Comparison of ENCODE assay signal across 27 cellular contexts in the genomic region with DNA sequence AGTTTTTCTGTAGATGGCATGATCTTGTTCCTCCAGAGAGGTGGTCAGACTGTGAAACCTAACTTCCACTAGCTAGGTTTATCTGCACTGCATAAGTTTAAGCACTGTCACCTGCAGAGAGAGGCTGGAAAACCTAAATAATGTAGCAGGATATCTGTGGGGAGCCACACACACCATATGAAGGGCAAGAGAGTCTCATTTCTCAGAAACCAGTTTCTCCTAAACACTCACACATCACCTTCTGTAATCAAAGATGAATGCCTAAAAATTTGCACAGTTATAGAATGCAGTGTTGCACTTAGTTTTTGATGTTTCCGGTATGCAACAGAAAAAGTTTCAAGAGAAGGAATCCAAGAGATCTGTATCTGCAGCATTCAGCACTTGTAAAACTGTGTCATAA.
DNase-seq lines count a peak whose midpoint lies in the region; ATAC-seq and TF ChIP-seq lines count a peak whose summit lies in the region.
"Had no signal": no experiment of that assay in that cellular context is flagged by ENCODE, and none has a peak within 500 bp of the region (broad histone marks: within the 10 kb centered on the region; RNA-seq: fewer than 3 reads in every experiment).

No MANE protein-coding gene starts in this region.

- H3K4me3 Mint-ChIP-seq in activated T-helper 2 cell treated with anti-CD3 and anti-CD28 coated beads, Interferon-gamma antibody, Interleukin-2, Interleukin-4, amounts not matched to agents 10 μg/mL and 5 μg/mL and 100 μg/mL, durations not matched to agents 14 hours and 24 hours and 36 hours (ENCODE audit: low read depth), result no peak overlapping the region
- H3K4me3 Mint-ChIP-seq in natural killer cell (peak overlapping the region; percentile 39), CD14-positive monocyte (no peak overlapping the region)
- no peak overlapping the region for H3K4me3 Mint-ChIP-seq in CD4-positive, alpha-beta memory T cell
- H3K4me3 Mint-ChIP-seq: B cell; CD4-positive, CD25-positive, alpha-beta regulatory T cell; H9; HFFc6 had no signal

- no peaks in the 10 kb centered on the region for H3K9me2 ChIP-seq in Loucy (replicated peaks; ENCODE audit: low read depth, low read length)

- POLR2A ChIA-PET in CD4-positive, alpha-beta memory T cell (lab: Charles Lee; ENCODE audit: partially characterized antibody), result no interaction called here

- no peaks in the 10 kb centered on the region for H3K36me3 ChIP-seq in BLaER1
- no peaks in the 10 kb centered on the region for H3K36me3 ChIP-seq in Loucy (ENCODE audit: insufficient read depth, low read length)
- no peaks in the 10 kb centered on the region for H3K36me3 ChIP-seq in CD4-positive, alpha-beta memory T cell (ENCODE audit: insufficient read depth, low read length)

- intact Hi-C loops in activated T-helper 2 cell treated with anti-CD3 and anti-CD28 coated beads, Interferon-gamma antibody, Interleukin-2, Interleukin-4, amounts not matched to agents 10 μg/mL and 5 μg/mL and 100 μg/mL, durations not matched to agents 14 hours and 24 hours and 36 hours (cut with micrococcal nuclease), result loop anchor here (10.0 kb wide), 1 partner anchor 59 kb away; no protein-coding TSS in a partner anchor
- intact Hi-C loops in natural killer cell (cut with micrococcal nuclease), result no loop called here
- intact Hi-C loops in CD4-positive, alpha-beta memory T cell (cut with micrococcal nuclease), result no loop called here
- intact Hi-C loops in CD14-positive monocyte (cut with micrococcal nuclease), result no loop called here

- peaks cover 13% of the 10 kb centered on the region for H3K9me3 Mint-ChIP-seq in activated T-helper 2 cell treated with anti-CD3 and anti-CD28 coated beads, Interferon-gamma antibody, Interleukin-2, Interleukin-4, amounts not matched to agents 10 μg/mL and 5 μg/mL and 100 μg/mL, durations not matched to agents 14 hours and 24 hours and 36 hours
- peaks cover 4 to 10% of the 10 kb centered on the region in 2 donors for H3K9me3 Mint-ChIP-seq in natural killer cell
- H3K9me3 Mint-ChIP-seq in CD4-positive, alpha-beta memory T cell, result peaks cover 0 to 15% (median 8%) of the 10 kb centered on the region in 8 donors
- peaks cover 2 to 20% (median 11%) of the 10 kb centered on the region in 7 donors for H3K9me3 Mint-ChIP-seq in CD14-positive monocyte

- TF ChIP-seq CTCF in Loucy (conservative IDR thresholded peaks at IDR 0.05; ENCODE audit: low read length) (no peak), natural killer cell (IDR thresholded peaks at IDR 0.05) (no peak), CD14-positive monocyte (IDR thresholded peaks at IDR 0.05) (no peak)

- H3K9ac ChIP-seq in BLaER1, result peak overlapping the region; percentile 29; the same call in 1 of the 2 replicates
- peak overlapping the region; percentile 38 for H3K9ac ChIP-seq in Loucy (ENCODE audit: low read depth, low read length, poor library complexity, severe bottlenecking)

- H3K36me3 Mint-ChIP-seq in activated T-helper 2 cell treated with anti-CD3 and anti-CD28 coated beads, Interferon-gamma antibody, Interleukin-2, Interleukin-4, amounts not matched to agents 10 μg/mL and 5 μg/mL and 100 μg/mL, durations not matched to agents 14 hours and 24 hours and 36 hours (ENCODE audit: low read depth), result no peaks in the 10 kb centered on the region
- H3K36me3 Mint-ChIP-seq in natural killer cell, result no peaks in the 10 kb centered on the region
- no peaks in the 10 kb centered on the region for H3K36me3 Mint-ChIP-seq in CD4-positive, alpha-beta memory T cell
- no peaks in the 10 kb centered on the region for H3K36me3 Mint-ChIP-seq in CD14-positive monocyte
- H3K36me3 Mint-ChIP-seq: CD4-positive, CD25-positive, alpha-beta regulatory T cell had no signal

- H3K4me1 Mint-ChIP-seq in activated T-helper 2 cell treated with anti-CD3 and anti-CD28 coated beads, Interferon-gamma antibody, Interleukin-2, Interleukin-4, amounts not matched to agents 10 μg/mL and 5 μg/mL and 100 μg/mL, durations not matched to agents 14 hours and 24 hours and 36 hours (ENCODE audit: low read depth), result peaks cover 7% of the 10 kb centered on the region
- peaks cover 26% of the 10 kb centered on the region in 2 donors for H3K4me1 Mint-ChIP-seq in natural killer cell
- H3K4me1 Mint-ChIP-seq in CD4-positive, alpha-beta memory T cell, result no peaks in the 10 kb centered on the region
- H3K4me1 Mint-ChIP-seq in CD14-positive monocyte, result no peaks in the 10 kb centered on the region
- H3K4me1 Mint-ChIP-seq: B cell; CD4-positive, CD25-positive, alpha-beta regulatory T cell; H9 had no signal

- H3K27me3 ChIP-seq in BLaER1, result no peaks in the 10 kb centered on the region
- no peaks in the 10 kb centered on the region for H3K27me3 ChIP-seq in Loucy (ENCODE audit: insufficient read depth, low read length, poor library complexity, severe bottlenecking)
- H3K27me3 ChIP-seq in CD4-positive, alpha-beta memory T cell (ENCODE audit: insufficient read depth, low read length), result no peaks in the 10 kb centered on the region

- DNase-seq in activated T-helper 2 cell treated with anti-CD3 and anti-CD28 coated beads, Interferon-gamma antibody, Interleukin-2, Interleukin-4, amounts not matched to agents 10 μg/mL and 5 μg/mL and 100 μg/mL, durations not matched to agents 14 hours and 24 hours and 36 hours (ENCODE audit: low spot score), result no peak
- DNase-seq in natural killer cell, result no peak
- DNase-seq in activated CD4-positive, CD25-positive, alpha-beta regulatory T cell treated with anti-CD3 and anti-CD28 coated beads, Interleukin-2, amount 50 U/mL, for 72 hours, result no peak
- DNase-seq in DMS53 treated with DMSO at 0.1 percent for 48 hours (lab: John Stamatoyannopoulos, UW; ENCODE audit: unreplicated experiment), result no peak
- no peak for DNase-seq in CD4-positive, alpha-beta memory T cell
- DNase-seq in CD14-positive monocyte (ENCODE audit: low spot score), result no peak
- DNase-seq: CD4-positive, CD25-positive, alpha-beta regulatory T cell; COR-L47; DMS79 treated with DMSO at 0.1 percent for 48 hours; H9; HFFc6; NCI-H1092 treated with DMSO at 0.1 percent for 48 hours; NCI-H146; NCI-H2029 treated with DMSO at 0.1 percent for 48 hours; NCI-H226; NCI-H510A treated with DMSO at 0.1 percent for 48 hours; NCI-H748 treated with DMSO at 0.1 percent for 48 hours; NK-92 treated with Interleukin-12 subunit alpha and Interleukin-12 subunit beta, amount 100 ng/mL, for 24 hours; SHP77 treated with DMSO at 0.1 percent for 48 hours had no signal

- CTCF ChIA-PET in CD4-positive, alpha-beta memory T cell (lab: Charles Lee; ENCODE audit: partially characterized antibody), result no interaction called here

- H3K4me1 ChIP-seq in BLaER1 (peaks cover 18% of the 10 kb centered on the region; the same call in 1 of the 2 replicates), Loucy (ENCODE audit: insufficient read depth, low read length, poor library complexity, severe bottlenecking) (peaks cover 24% of the 10 kb centered on the region)
- H3K4me1 ChIP-seq in CD4-positive, alpha-beta memory T cell (ENCODE audit: insufficient read depth, low read length), result no peaks in the 10 kb centered on the region
- H3K4me1 ChIP-seq: A549 had no signal

- H3K79me2 ChIP-seq in Loucy (ENCODE audit: insufficient read depth, low read length), result no peaks in the 10 kb centered on the region

- peak overlapping the region; percentile 59 for H2AFZ ChIP-seq in Loucy (ENCODE audit: low read length)

- H3K9me3 ChIP-seq in BLaER1, result peaks cover 6% of the 10 kb centered on the region
- no peaks in the 10 kb centered on the region; the same call in 1 of the 2 replicates for H3K9me3 ChIP-seq in Loucy (ENCODE audit: insufficient read depth, low read depth, low read length)
- H3K9me3 ChIP-seq in CD4-positive, alpha-beta memory T cell (ENCODE audit: control insufficient read depth in 1 of 2, low read length in 2 of 2), result peaks cover 0 to 9% of the 10 kb centered on the region in 2 donors
- H3K9me3 ChIP-seq: A549 had no signal

- H3K4me3 ChIP-seq in BLaER1, result no peak overlapping the region
- H3K4me3 ChIP-seq in Loucy (ENCODE audit: low read length, poor library complexity, severe bottlenecking), result peak overlapping the region; percentile 56
- H3K4me3 ChIP-seq in CD4-positive, alpha-beta memory T cell (ENCODE audit: low read length in 2 of 2), result no peak overlapping the region
- H3K4me3 ChIP-seq: A549, GM12878, K562 had no signal

- ATAC-seq in natural killer cell, result peak in 1 of 3 donors; percentile 67
- ATAC-seq: A549, GM12878, HepG2, K562 had no signal

- H3K27ac Mint-ChIP-seq in activated T-helper 2 cell treated with anti-CD3 and anti-CD28 coated beads, Interferon-gamma antibody, Interleukin-2, Interleukin-4, amounts not matched to agents 10 μg/mL and 5 μg/mL and 100 μg/mL, durations not matched to agents 14 hours and 24 hours and 36 hours, result peak overlapping the region; percentile 67
- H3K27ac Mint-ChIP-seq in natural killer cell (peak overlapping the region; percentile 14 to 39), CD14-positive monocyte (no peak overlapping the region)
- no peak overlapping the region for H3K27ac Mint-ChIP-seq in CD4-positive, alpha-beta memory T cell
- H3K27ac Mint-ChIP-seq: B cell; CD4-positive, CD25-positive, alpha-beta regulatory T cell; H9; HFFc6 had no signal

- peak overlapping the region; percentile 42 for H3K4me2 ChIP-seq in BLaER1
- H3K4me2 ChIP-seq in Loucy (ENCODE audit: low read depth, low read length, poor library complexity, severe bottlenecking), result peak overlapping the region; percentile 83
- H3K4me2 ChIP-seq: A549 had no signal

- H3K27ac ChIP-seq in BLaER1, result no peak overlapping the region
- H3K27ac ChIP-seq in CD4-positive, alpha-beta memory T cell (ENCODE audit: low read depth, low read length), result no peak overlapping the region
- H3K27ac ChIP-seq: A549, RWPE1 had no signal

- H4K20me1 ChIP-seq in BLaER1 (no peaks in the 10 kb centered on the region), Loucy (ENCODE audit: insufficient read depth, low read length, poor library complexity, severe bottlenecking) (no peaks in the 10 kb centered on the region)

- no peaks in the 10 kb centered on the region for H3K27me3 Mint-ChIP-seq in activated T-helper 2 cell treated with anti-CD3 and anti-CD28 coated beads, Interferon-gamma antibody, Interleukin-2, Interleukin-4, amounts not matched to agents 10 μg/mL and 5 μg/mL and 100 μg/mL, durations not matched to agents 14 hours and 24 hours and 36 hours (ENCODE audit: low read depth)
- H3K27me3 Mint-ChIP-seq in natural killer cell (ENCODE audit: low read depth in 2 of 2), result no peaks in the 10 kb centered on the region
- H3K27me3 Mint-ChIP-seq in CD4-positive, alpha-beta memory T cell, result no peaks in the 10 kb centered on the region
- no peaks in the 10 kb centered on the region for H3K27me3 Mint-ChIP-seq in CD14-positive monocyte (ENCODE audit: low read depth in 3 of 3)
- H3K27me3 Mint-ChIP-seq: B cell; CD4-positive, CD25-positive, alpha-beta regulatory T cell had no signal

- H3F3A ChIP-seq in Loucy (ENCODE audit: low read depth), result no peaks in the 10 kb centered on the region

Comparison
In these comparisons a context has a peak if more than half of its experiments do, and no peak if none do; other contexts are left out.
1. H3K27ac Mint-ChIP-seq: peak in activated T-helper 2 cell treated with anti-CD3 and anti-CD28 coated beads, Interferon-gamma antibody, Interleukin-2, Interleukin-4, amounts not matched to agents 10 μg/mL and 5 μg/mL and 100 μg/mL, durations not matched to agents 14 hours and 24 hours and 36 hours (single experiment) and natural killer cell (2 of 2); none in CD4-positive, alpha-beta memory T cell (0 of 7) and CD14-positive monocyte (0 of 7).